Comparison of ENCODE assay signal across 13 cellular contexts in genomic region chr9:18632624-18633407, GRCh38.
DNase-seq lines count a peak whose midpoint lies in the region; ATAC-seq and TF ChIP-seq lines count a peak whose summit lies in the region.
"Had no signal": no experiment of that assay in that cellular context is flagged by ENCODE, and none has a peak within 500 bp of the region (broad histone marks: within the 10 kb centered on the region; RNA-seq: fewer than 3 reads in every experiment).

No MANE protein-coding gene starts in this region.

- no peaks in the 10 kb centered on the region for H3K4me1 ChIP-seq in parathyroid adenoma

- no peak overlapping the region for H3K4me3 Mint-ChIP-seq in activated T-helper 17 cell treated with anti-CD3 and anti-CD28 coated beads, Interleukin-2, amount 50 U/mL, for 72 hours
- H3K4me3 Mint-ChIP-seq: CD4-positive, CD25-positive, alpha-beta regulatory T cell; central memory CD8-positive, alpha-beta T cell had no signal

- H3K27ac Mint-ChIP-seq in activated T-helper 17 cell treated with anti-CD3 and anti-CD28 coated beads, Interleukin-2, amount 50 U/mL, for 72 hours: no peak overlapping the region

- no peaks in the 10 kb centered on the region for H3K79me2 ChIP-seq in parathyroid adenoma

- no peaks in the 10 kb centered on the region for H3K36me3 Mint-ChIP-seq in activated T-helper 17 cell treated with anti-CD3 and anti-CD28 coated beads, Interleukin-2, amount 50 U/mL, for 72 hours (ENCODE audit: low read depth)
- H3K36me3 Mint-ChIP-seq: CD4-positive, CD25-positive, alpha-beta regulatory T cell had no signal

- H3K4me3 ChIP-seq in fibroblast of the aortic adventitia (ENCODE audit: low read depth, low read length) (no peak overlapping the region), parathyroid adenoma (ENCODE audit: low read depth, low read length) (no peak overlapping the region)

- H3K9me3 ChIP-seq in parathyroid adenoma (ENCODE audit: control insufficient read depth, low read length): no peaks in the 10 kb centered on the region

- H3K9ac ChIP-seq in parathyroid adenoma: no peak overlapping the region

- no peaks in the 10 kb centered on the region for H3K27me3 ChIP-seq in parathyroid adenoma (ENCODE audit: control insufficient read depth, insufficient read depth, low read length)

- H2AFZ ChIP-seq in parathyroid adenoma: no peak overlapping the region

- H3K27ac ChIP-seq in parathyroid adenoma: peak overlapping the region; percentile 54

- peaks cover 3% of the 10 kb centered on the region for H3K27me3 Mint-ChIP-seq in activated T-helper 17 cell treated with anti-CD3 and anti-CD28 coated beads, Interleukin-2, amount 50 U/mL, for 72 hours
- H3K27me3 Mint-ChIP-seq: CD4-positive, CD25-positive, alpha-beta regulatory T cell; central memory CD8-positive, alpha-beta T cell had no signal

- no peak for TF ChIP-seq CTCF in fibroblast of the aortic adventitia (IDR thresholded peaks at IDR 0.05; ENCODE audit: insufficient read depth, low read length)
- no peak for TF ChIP-seq CTCF in parathyroid adenoma (IDR thresholded peaks at IDR 0.05)

- no peak overlapping the region for H3K4me2 ChIP-seq in parathyroid adenoma (ENCODE audit: low read length)

- no peaks in the 10 kb centered on the region for H3K4me1 Mint-ChIP-seq in activated T-helper 17 cell treated with anti-CD3 and anti-CD28 coated beads, Interleukin-2, amount 50 U/mL, for 72 hours
- H3K4me1 Mint-ChIP-seq: CD4-positive, CD25-positive, alpha-beta regulatory T cell; central memory CD8-positive, alpha-beta T cell had no signal

- ATAC-seq in SK-N-SH treated with all-trans-retinoic acid at 6 μM for 48 hours (peak; percentile 99), HG02884 (IDR thresholded peaks at IDR 0.05; ENCODE audit: unreplicated experiment) (no peak)
- ATAC-seq in activated T-helper 17 cell treated with anti-CD3 and anti-CD28 coated beads, Interleukin-2, amount 50 U/mL, for 72 hours (replicated peaks): no peak
- ATAC-seq: left lobe of liver had no signal

- no peaks in the 10 kb centered on the region for H3K9me3 Mint-ChIP-seq in activated T-helper 17 cell treated with anti-CD3 and anti-CD28 coated beads, Interleukin-2, amount 50 U/mL, for 72 hours
- H3K9me3 Mint-ChIP-seq: central memory CD8-positive, alpha-beta T cell had no signal

- DNase-seq in AG20443 (ENCODE audit: low spot score) (peak; percentile 79), fibroblast of the aortic adventitia (ENCODE audit: low read depth) (peak; percentile 94), DMS53 (lab: John Stamatoyannopoulos, UW) (no peak), NCI-H128 (lab: John Stamatoyannopoulos, UW; ENCODE audit: unreplicated experiment) (no peak)
- DNase-seq: activated CD4-positive, alpha-beta T cell treated with anti-CD3 and anti-CD28 coated beads for 48 hours; CD4-positive, CD25-positive, alpha-beta regulatory T cell; stimulated activated CD4-positive, alpha-beta T cell treated with anti-CD3 and anti-CD28 coated beads, Interleukin-2, amount 100 ng/mL, for 48 hours had no signal

- no peaks in the 10 kb centered on the region for H3K36me3 ChIP-seq in parathyroid adenoma (ENCODE audit: control insufficient read depth, insufficient read depth, low read length)

TF ChIP-seq in SK-N-SH treated with all-trans-retinoic acid at 6 μM for 48 hours, 23 proteins besides CTCF, POLR2A, EP300 and RAD21:
- TF ChIP-seq ZNF8 (CRISPR knock-in tag; IDR thresholded peaks at IDR 0.05) (no peak), ZNF565 (CRISPR knock-in tag; conservative IDR thresholded peaks at IDR 0.05; ENCODE audit: low read depth) (no peak), CREB5 (CRISPR knock-in tag; IDR thresholded peaks at IDR 0.05; ENCODE audit: low read depth) (no peak), CSDC2 (CRISPR knock-in tag; IDR thresholded peaks at IDR 0.05) (no peak), PATZ1 (CRISPR knock-in tag; IDR thresholded peaks at IDR 0.05; ENCODE audit: borderline replicate concordance) (no peak), ZC3H10 (CRISPR knock-in tag; IDR thresholded peaks at IDR 0.05) (no peak), ARNTL (CRISPR knock-in tag; IDR thresholded peaks at IDR 0.05; ENCODE audit: borderline replicate concordance, low read depth) (no peak), SNAI2 (CRISPR knock-in tag; IDR thresholded peaks at IDR 0.05) (no peak)

Comparison
In these comparisons a context has a peak if more than half of its experiments do, and no peak if none do; other contexts are left out.
1. DNase-seq: peak in AG20443 (single experiment) and fibroblast of the aortic adventitia (single experiment); none in DMS53 (single experiment) and NCI-H128 (single experiment).